In the genomic region with DNA sequence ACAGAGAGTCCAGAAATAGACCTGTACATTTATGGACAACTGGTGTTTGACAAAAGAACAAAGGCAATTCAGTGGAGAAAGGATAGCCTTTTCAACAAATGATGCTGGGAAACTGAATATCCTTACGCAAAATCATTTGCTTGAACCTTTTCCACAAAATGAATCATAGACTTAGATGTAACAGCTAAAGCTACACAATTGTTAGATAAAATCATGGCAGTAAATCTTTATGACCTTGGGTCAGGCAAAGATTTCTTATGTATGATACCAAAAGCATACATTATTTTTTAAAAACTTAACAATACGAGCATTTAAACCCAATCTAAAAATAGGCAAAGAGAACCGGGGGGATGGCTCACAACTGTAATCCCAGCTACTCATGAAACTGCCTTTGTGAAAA, we compare ENCODE assay signal across 21 cellular contexts.
DNase-seq lines count a peak whose midpoint lies in the region; ATAC-seq and TF ChIP-seq lines count a peak whose summit lies in the region.
"Had no signal": no experiment of that assay in that cellular context is flagged by ENCODE, and none has a peak within 500 bp of the region (broad histone marks: within the 10 kb centered on the region; RNA-seq: fewer than 3 reads in every experiment).

No MANE protein-coding gene starts in this region.

- no peak overlapping the region for H3K23ac ChIP-seq in mesendoderm (ENCODE audit: low read length)

- H3K9me3 ChIP-seq in HCT116 (ENCODE audit: control insufficient read depth in 1 of 2, insufficient read depth in 1 of 2, low read depth in 1 of 2, low read length in 2 of 2), result peaks cover 0 to 5% of the 10 kb centered on the region in 2 experiments; a peak in 1 of 4 replicates
- H3K9me3 ChIP-seq: lower lobe of right lung had no signal

- no peak overlapping the region for H3K4me3 ChIP-seq in ACC112 (ENCODE audit: low read depth, low read length)
- peak overlapping the region in 1 of 2 experiments; percentile 8; a peak in 1 of 4 replicates for H3K4me3 ChIP-seq in HCT116 (replicated peaks in 1 of 2; ENCODE audit: low read depth in 1 of 2, low read length in 2 of 2)
- H3K4me3 ChIP-seq in mesendoderm (ENCODE audit: low read length), result no peak overlapping the region
- H3K4me3 ChIP-seq: lower lobe of right lung had no signal

- H3K18ac ChIP-seq in mesendoderm (ENCODE audit: low read length), result peak overlapping the region; percentile 71

- H3K36me3 ChIP-seq in ACC112 (ENCODE audit: insufficient read depth, low read length) (peaks cover 11% of the 10 kb centered on the region), HCT116 (ENCODE audit: control insufficient read depth in 1 of 2, insufficient read depth in 2 of 2, low read length in 2 of 2) (peaks cover 0 to 12% of the 10 kb centered on the region in 2 experiments; a peak in 2 of 4 replicates), mesendoderm (ENCODE audit: control insufficient read depth, insufficient read depth, low read length) (no peaks in the 10 kb centered on the region)
- H3K36me3 ChIP-seq: lower lobe of right lung had no signal

- no peaks in the 10 kb centered on the region for H4K20me1 ChIP-seq in HCT116 (ENCODE audit: insufficient read depth)

- H3K27me3 Mint-ChIP-seq in effector memory CD8-positive, alpha-beta T cell, result no peaks in the 10 kb centered on the region

- H3K36me3 Mint-ChIP-seq in effector memory CD8-positive, alpha-beta T cell (ENCODE audit: insufficient read depth), result peaks cover 3% of the 10 kb centered on the region
- H3K36me3 Mint-ChIP-seq: stimulated activated naive B cell treated with anti-CD40 and anti-IgM and Interleukin-4, amounts not matched to agents 10 μg/mL and 1 μg/mL and 100 μg/mL, for 72 hours had no signal

- H3K79me2 ChIP-seq in ACC112 (ENCODE audit: control insufficient read depth, insufficient read depth, low read length, unreplicated experiment) (peaks cover 65% of the 10 kb centered on the region), HCT116 (ENCODE audit: insufficient read depth, low read length) (peaks cover 69% of the 10 kb centered on the region), mesendoderm (ENCODE audit: control insufficient read depth, insufficient read depth, low read length) (peaks cover 7% of the 10 kb centered on the region)

- peak overlapping the region; percentile 78 for H3K4me2 ChIP-seq in HCT116 (ENCODE audit: low read length)
- no peak overlapping the region for H3K4me2 ChIP-seq in mesendoderm (ENCODE audit: low read length)

- peak overlapping the region; percentile 37 for H2BK5ac ChIP-seq in mesendoderm (ENCODE audit: low read length)

- H3K27me3 ChIP-seq in ACC112 (ENCODE audit: insufficient read depth, low read length) (no peaks in the 10 kb centered on the region), HCT116 (ENCODE audit: insufficient read depth, low read length) (no peaks in the 10 kb centered on the region), mesendoderm (ENCODE audit: insufficient read depth, low read length, poor library complexity) (no peaks in the 10 kb centered on the region)

- DNase-seq in HCT116 (ENCODE audit: low read depth, low spot score) (no peak), amniotic epithelial cell (ENCODE audit: low read depth) (peak; percentile 67), mesendoderm (no peak), NCI-H1092 treated with DMSO at 0.1 percent for 48 hours (lab: John Stamatoyannopoulos, UW) (no peak)
- DNase-seq in effector memory CD8-positive, alpha-beta T cell, result no peak
- DNase-seq in stimulated activated CD4-positive, alpha-beta T cell treated with anti-CD3 and anti-CD28 coated beads, Interleukin-1b, Interleukin-23, amount 100 ng/mL, for 48 hours, result no peak
- DNase-seq: ACHN; activated naive CD4-positive, alpha-beta T cell treated with anti-CD3 and anti-CD28 coated beads, Interleukin-2, amount 50 U/mL, for 16 hours; activated T-cell treated with anti-CD3 and anti-CD28 coated beads, Interleukin-2, amount 50 U/mL, for 24 hours; C1 segment of cervical spinal cord; hippocampal formation; islet precursor cell; lower lobe of right lung; NCI-H187 treated with DMSO at 0.1 percent for 48 hours; SHP77 treated with DMSO at 0.1 percent for 48 hours; stimulated activated CD4-positive, alpha-beta T cell treated with anti-CD3 and anti-CD28 coated beads, Interleukin-2, amount 100 ng/mL, for 24 hours; stimulated activated naive B cell treated with anti-CD40 and anti-IgM and Interleukin-4, amounts not matched to agents 10 μg/mL and 1 μg/mL and 100 μg/mL, for 72 hours had no signal

- H3K9me2 ChIP-seq in HCT116 (ENCODE audit: insufficient read depth), result no peaks in the 10 kb centered on the region

- RAD21 ChIA-PET in HCT116 (lab: Charles Lee; ENCODE audit: low non-redundant PET in 1 of 2, low total read pairs in 2 of 2, uncharacterized antibody in 2 of 2, unreplicated experiment in 2 of 2), result no interaction called here

- POLR2A ChIA-PET in HCT116 (lab: Charles Lee), result interaction anchor here (1.1 to 3.8 kb wide), 2 partner anchors 10 to 14 kb away, joined by 5 to 21 read pairs; no protein-coding TSS in a partner anchor

- H3K27ac ChIP-seq in ACC112 (ENCODE audit: low read depth, low read length), result peak overlapping the region; percentile 89
- peak overlapping the region; percentile 99 for H3K27ac ChIP-seq in HCT116 (ENCODE audit: low read depth, low read length)
- H3K27ac ChIP-seq in mesendoderm (ENCODE audit: low read depth, low read length), result no peak overlapping the region

- no peak overlapping the region for H2AK5ac ChIP-seq in mesendoderm (ENCODE audit: low read length)

- peak overlapping the region; percentile 48 for H3K9ac ChIP-seq in HCT116 (ENCODE audit: low read length)
- no peak overlapping the region for H3K9ac ChIP-seq in mesendoderm (ENCODE audit: low read length)

- TF ChIP-seq POLR2A in HCT116 (IDR thresholded peaks at IDR 0.05; ENCODE audit: borderline replicate concordance, extremely low read depth, insufficient read depth, insufficient read length), result no peak

- no peak overlapping the region for H4K8ac ChIP-seq in mesendoderm (ENCODE audit: low read depth, low read length)

- TF ChIP-seq CTCF in HCT116 (IDR thresholded peaks at IDR 0.05 in 2 of 3, conservative IDR thresholded peaks at IDR 0.05 in 1 of 3; ENCODE audit: borderline replicate concordance in 1 of 3, insufficient read depth in 1 of 3, low read depth in 2 of 3, low read length in 2 of 3), result no peak

- H2BK15ac ChIP-seq in mesendoderm (replicated peaks; ENCODE audit: low read depth), result peak overlapping the region; percentile 3

- H3K27ac Mint-ChIP-seq in effector memory CD8-positive, alpha-beta T cell, result no peak overlapping the region
- H3K27ac Mint-ChIP-seq: activated T-cell treated with anti-CD3 and anti-CD28 coated beads, Interleukin-2, amount 50 U/mL, for 24 hours; stimulated activated naive B cell treated with anti-CD40 and anti-IgM and Interleukin-4, amounts not matched to agents 10 μg/mL and 1 μg/mL and 100 μg/mL, for 72 hours had no signal

- H3K4me1 Mint-ChIP-seq in effector memory CD8-positive, alpha-beta T cell (ENCODE audit: low read depth in 2 of 2), result no peaks in the 10 kb centered on the region
- H3K4me1 Mint-ChIP-seq: stimulated activated naive B cell treated with anti-CD40 and anti-IgM and Interleukin-4, amounts not matched to agents 10 μg/mL and 1 μg/mL and 100 μg/mL, for 72 hours had no signal

- no TSS peak for BruUV-seq in HCT116 (replicated peaks; lab: Mats Ljungman, UMichigan)

- peaks cover 6% of the 10 kb centered on the region for H3K79me1 ChIP-seq in mesendoderm (ENCODE audit: low read length)

- H2AFZ ChIP-seq in ACC112 (ENCODE audit: low read length, unreplicated experiment), result no peak overlapping the region
- no peak overlapping the region for H2AFZ ChIP-seq in HCT116 (ENCODE audit: low read depth, low read length, poor library complexity, severe bottlenecking)

- CTCF ChIA-PET in HCT116 (lab: Charles Lee), result interaction anchor here (1.2 kb wide), 2 partner anchors 17 to 38 kb away, joined by 3 read pairs; no protein-coding TSS in a partner anchor

- H3K4me1 ChIP-seq in ACC112 (ENCODE audit: control insufficient read depth, insufficient read depth, low read length, unreplicated experiment), result peaks cover 44% of the 10 kb centered on the region
- H3K4me1 ChIP-seq in HCT116 (ENCODE audit: control insufficient read depth in 1 of 2, insufficient read depth in 2 of 2, low read length in 2 of 2), result peaks cover 72 to 79% of the 10 kb centered on the region in 2 experiments
- H3K4me1 ChIP-seq in mesendoderm (ENCODE audit: control insufficient read depth, low read depth, low read length), result peaks cover 10% of the 10 kb centered on the region

- ATAC-seq in HCT116 (no peak), HG03469 (IDR thresholded peaks at IDR 0.05; ENCODE audit: unreplicated experiment) (no peak)
- no peak for ATAC-seq in effector memory CD8-positive, alpha-beta T cell (replicated peaks)
- ATAC-seq: lower lobe of right lung; sciatic nerve; stimulated activated naive B cell treated with anti-CD40 and anti-IgM and Interleukin-4, amounts not matched to agents 10 μg/mL and 1 μg/mL and 100 μg/mL, for 72 hours had no signal

- H3K9me3 Mint-ChIP-seq in effector memory CD8-positive, alpha-beta T cell, result peaks cover 0 to 2% of the 10 kb centered on the region in 2 donors

- H3K56ac ChIP-seq in mesendoderm (ENCODE audit: low read length), result no peak overlapping the region

- H2BK120ac ChIP-seq in mesendoderm (ENCODE audit: low read depth, low read length), result no peak overlapping the region

- H4K5ac ChIP-seq in mesendoderm (ENCODE audit: low read length), result no peak overlapping the region

- no CpG with 5 or more reads among the region's 3 CpGs for WGBS in mesendoderm (ENCODE audit: extremely low coverage, insufficient coverage, low lambda C conversion rate)

- H3K4ac ChIP-seq in mesendoderm (ENCODE audit: low read depth, low read length), result no peak overlapping the region

- no peak for TF ChIP-seq RAD21 in HCT116 (IDR thresholded peaks at IDR 0.05; ENCODE audit: low read depth)

- intact Hi-C loops in HCT116 (cut with micrococcal nuclease), result no loop called here

- H3K4me3 Mint-ChIP-seq in effector memory CD8-positive, alpha-beta T cell, result no peak overlapping the region
- H3K4me3 Mint-ChIP-seq: activated T-cell treated with anti-CD3 and anti-CD28 coated beads, Interleukin-2, amount 50 U/mL, for 24 hours; stimulated activated naive B cell treated with anti-CD40 and anti-IgM and Interleukin-4, amounts not matched to agents 10 μg/mL and 1 μg/mL and 100 μg/mL, for 72 hours; WTC11 had no signal
